ENCODE assay signal across 8 cellular contexts in the genomic region with DNA sequence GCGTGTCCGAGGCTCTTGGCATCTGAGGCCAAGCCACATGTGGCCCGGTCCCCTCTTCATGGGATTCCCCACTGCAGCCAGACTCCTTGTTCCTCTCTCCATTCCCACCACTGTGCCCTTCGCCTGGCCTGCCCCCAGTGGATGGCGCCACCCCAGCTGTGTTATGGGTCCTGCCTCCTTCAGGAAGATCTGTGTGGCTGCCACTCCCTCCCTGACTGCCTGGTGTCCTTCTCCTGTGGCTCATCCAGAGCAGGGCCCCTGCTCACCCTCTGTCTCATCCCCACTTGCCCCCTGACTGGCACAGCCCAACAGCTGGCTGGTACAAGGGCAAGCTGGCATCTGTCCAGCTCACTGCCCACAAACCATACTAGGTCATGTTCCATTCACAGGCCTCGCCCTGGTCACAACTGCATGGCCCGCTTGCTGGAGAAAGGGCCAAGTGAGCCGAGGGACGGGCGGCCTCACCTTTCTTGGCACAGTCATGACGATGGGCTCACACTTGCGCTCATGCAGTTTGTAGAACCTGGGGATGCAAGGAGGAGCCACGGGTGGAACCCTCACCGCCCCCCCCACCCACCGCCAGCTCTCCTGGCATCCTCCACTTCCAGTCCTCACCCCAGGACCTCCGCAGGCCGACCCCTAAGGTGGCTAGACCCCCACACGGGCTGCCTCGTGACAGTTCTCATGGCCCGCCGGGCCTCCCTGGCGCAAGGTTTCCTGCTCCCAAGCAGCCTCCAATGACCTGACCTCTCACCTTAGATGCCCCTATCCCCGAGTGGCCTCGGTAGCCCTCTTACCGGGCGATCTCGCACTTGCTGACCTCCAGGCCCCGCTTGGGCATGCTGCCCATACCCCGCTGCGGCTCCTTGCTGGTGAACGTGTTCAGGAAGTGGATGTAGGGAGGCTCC. TPM values are rescaled to one million over a fixed set of nuclear protein-coding genes. Genes with fewer than 3 reads are reported as not detected.
A peak's percentile ranks its signal among the peaks of the same experiment; 100 is the strongest.
DNase-seq lines count a peak whose midpoint lies in the region; TF ChIP-seq lines count a peak whose summit lies in the region.

No MANE protein-coding gene starts in this region.

- in situ Hi-C loops in GM18951 (cut with MboI; ENCODE audit: low sequenced_read_pairs, unreplicated experiment) (no loop called here), GM13976 (cut with MboI; ENCODE audit: low sequenced_read_pairs, unreplicated experiment) (no loop called here)

- H3K4me3 ChIP-seq in SU-DHL-6 (ENCODE audit: insufficient read depth, low read length, poor library complexity, severe bottlenecking), result peak overlapping the region; percentile 96
- no peak overlapping the region for H3K4me3 ChIP-seq in esophagus (ENCODE audit: low read depth in 1 of 2, low read length in 2 of 2)
- peak overlapping the region in 2 of 7 experiments; percentile 3 to 48 for H3K4me3 ChIP-seq in skin epidermis

- no peaks in the 10 kb centered on the region for H3K27me3 ChIP-seq in SU-DHL-6 (ENCODE audit: low read length)
- H3K27me3 ChIP-seq in esophagus (ENCODE audit: control insufficient read depth in 1 of 2, insufficient read depth in 2 of 2, low read length in 2 of 2), result no peaks in the 10 kb centered on the region

- peaks cover 87% of the 10 kb centered on the region for H3F3A ChIP-seq in SU-DHL-6 (ENCODE audit: insufficient read depth)

- H4K20me1 ChIP-seq in SU-DHL-6 (ENCODE audit: low read depth, low read length), result no peaks in the 10 kb centered on the region

- DNase-seq in AML-193 (lab: John Stamatoyannopoulos, UW) (peak; percentile 36 to 47), GM13976 (ENCODE audit: low spot score) (no peak), occipital lobe (lab: John Stamatoyannopoulos, UW) (no peak), NOMO-1 treated with dmso at 0.1 percent for 144 hours (lab: John Stamatoyannopoulos, UW; ENCODE audit: unreplicated experiment) (no peak)

- H3K9me2 ChIP-seq in SU-DHL-6 (replicated peaks; ENCODE audit: insufficient read depth, low read length), result no peaks in the 10 kb centered on the region

- TF ChIP-seq CTCF in SU-DHL-6 (IDR thresholded peaks at IDR 0.05; ENCODE audit: insufficient read depth, low read length, poor library complexity, severe bottlenecking) (peak; percentile 22), GM13976 (IDR thresholded peaks at IDR 0.05; ENCODE audit: borderline replicate concordance, control extremely low read depth, extremely low read depth, insufficient read depth, missing control alignments) (no peak)

- H3K9ac ChIP-seq in SU-DHL-6 (ENCODE audit: low read length), result peak overlapping the region; percentile 100

- no peaks in the 10 kb centered on the region for H3K9me3 ChIP-seq in SU-DHL-6 (ENCODE audit: insufficient read depth, low read length)
- no peaks in the 10 kb centered on the region for H3K9me3 ChIP-seq in esophagus (ENCODE audit: control insufficient read depth in 2 of 2, insufficient read depth in 1 of 2, low read depth in 1 of 2, low read length in 1 of 2)

- peak overlapping the region; percentile 99 for H3K4me2 ChIP-seq in SU-DHL-6 (ENCODE audit: low read depth, low read length, poor library complexity, severe bottlenecking)

- 64 to 68% methylated on average over 31 of the region's 31 CpGs for WGBS in esophagus, 2 donors

- no peaks in the 10 kb centered on the region for H3K36me3 ChIP-seq in SU-DHL-6 (ENCODE audit: low read length)
- peaks cover 3 to 58% of the 10 kb centered on the region in 2 donors for H3K36me3 ChIP-seq in esophagus (ENCODE audit: control insufficient read depth in 2 of 2, insufficient read depth in 2 of 2, low read length in 1 of 2)

- H3K4me1 ChIP-seq in esophagus (ENCODE audit: control insufficient read depth in 2 of 2, insufficient read depth in 2 of 2, low read length in 1 of 2), result peaks cover 14 to 24% of the 10 kb centered on the region in 2 donors

- H2AFZ ChIP-seq in SU-DHL-6 (ENCODE audit: low read depth, low read length, severe bottlenecking), result no peak overlapping the region

- H3K79me2 ChIP-seq in SU-DHL-6 (ENCODE audit: insufficient read depth, low read length), result peaks cover 24% of the 10 kb centered on the region; the same call in 1 of the 2 replicates

- TF ChIP-seq POLR2A in GM18951 (IDR thresholded peaks at IDR 0.05; ENCODE audit: extremely low read depth, insufficient read depth, insufficient read length), result peak; percentile 17

- H3K27ac ChIP-seq in SU-DHL-6 (ENCODE audit: low read depth, low read length), result peak overlapping the region; percentile 100
- peak overlapping the region; percentile 14 to 65 for H3K27ac ChIP-seq in esophagus (ENCODE audit: low read depth in 2 of 2, low read length in 1 of 2)
- H3K27ac ChIP-seq in skin epidermis, result peak overlapping the region in 17 of 21 experiments; percentile 3 to 97 (median 68)

RNA-seq across cellular contexts. Expression of gene PTPRCAP, which starts 2.1 kb away (rescaled TPM):
- 1 to 10 TPM; 6.2 to 6.5 TPM for polyA plus RNA-seq in esophagus
- not detected for total RNA-seq in occipital lobe

RNA-seq across cellular contexts. Expression of gene CORO1B, which starts 3.7 kb away (rescaled TPM):
- polyA plus RNA-seq in esophagus, result 100 to 1,000 TPM in 1 of 2 donors, 10 to 100 TPM in 1; 70.7 to 114 TPM
- total RNA-seq in occipital lobe, result 23.4 TPM

RNA-seq across cellular contexts. Expression of gene RPS6KB2, which starts 11.3 kb away (rescaled TPM):
- polyA plus RNA-seq in esophagus, result 10 to 100 TPM; 79.6 to 85.9 TPM
- total RNA-seq in occipital lobe, result 13.1 TPM

RNA-seq across cellular contexts. Expression of gene GPR152, which starts 13.0 kb away (rescaled TPM):
- not detected for polyA plus RNA-seq in esophagus
- not detected for total RNA-seq in occipital lobe

RNA-seq across cellular contexts. Expression of gene CABP4, which starts 15.6 kb away (rescaled TPM):
- polyA plus RNA-seq in esophagus, result under 1 TPM; 0.14 to 0.39 TPM
- not detected for total RNA-seq in occipital lobe

Comparison
In these comparisons a context has a peak if more than half of its experiments do, and no peak if none do; other contexts are left out.
1. DNase-seq: peak in AML-193 (2 of 2); none in GM13976 (single experiment), occipital lobe (single experiment) and NOMO-1 treated with dmso at 0.1 percent for 144 hours (single experiment).
2. H3K27ac ChIP-seq: peak in every context shown above with its lines; median percentile 100 in SU-DHL-6; 68 in skin epidermis; 40 in esophagus.